Comparison of ENCODE assay signal across 20 cellular contexts in the genomic region with DNA sequence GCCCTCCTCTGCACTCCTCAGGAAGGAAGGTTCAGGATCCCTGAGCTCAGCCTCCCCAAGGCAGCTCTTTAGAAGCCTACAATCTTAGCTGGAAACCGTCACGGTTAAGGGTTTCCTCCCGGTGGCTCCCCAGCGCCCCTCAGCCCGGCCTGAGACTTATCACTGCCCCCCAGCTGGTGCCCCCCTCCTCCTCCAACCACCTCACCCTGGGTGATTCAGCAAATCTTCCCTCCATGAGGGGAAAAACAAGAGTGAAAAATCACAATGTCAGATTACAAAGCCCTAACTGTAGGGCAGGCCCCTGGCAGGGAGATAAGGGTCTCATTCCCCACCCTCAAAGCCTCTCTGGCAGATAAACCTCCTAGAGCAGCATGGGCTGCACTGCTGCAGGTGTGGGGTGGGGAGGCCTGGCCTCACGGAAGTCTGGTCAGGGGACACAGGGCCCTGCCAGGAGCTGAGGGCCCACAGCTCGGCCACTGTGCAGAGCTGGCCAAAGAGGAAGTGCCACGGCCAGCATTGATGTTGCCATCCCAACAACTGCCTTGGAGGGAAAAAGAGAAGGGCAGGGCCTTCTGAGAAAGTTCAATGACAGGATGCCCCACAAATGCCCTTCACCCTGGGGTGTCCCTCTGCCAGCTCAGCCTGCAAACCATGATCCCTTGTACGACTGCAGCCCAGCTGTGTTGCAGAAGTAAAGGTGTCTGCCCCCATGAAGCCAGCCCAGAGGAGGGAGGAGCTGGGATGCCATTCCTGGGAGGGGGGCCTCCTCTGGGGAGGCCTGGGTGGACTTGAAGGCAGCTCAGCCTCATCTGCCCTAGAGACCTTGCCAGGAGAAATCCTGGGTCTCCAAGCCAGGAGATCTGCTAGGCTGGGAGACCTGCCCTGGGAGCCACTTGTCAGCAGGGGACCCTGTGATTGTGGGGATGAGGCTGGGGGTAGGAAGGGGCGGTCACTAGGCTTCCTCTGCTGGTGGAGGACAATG. TPM values are rescaled to one million over a fixed set of nuclear protein-coding genes. Genes with fewer than 3 reads are reported as not detected.
A peak's percentile ranks its signal among the peaks of the same experiment; 100 is the strongest.
DNase-seq lines count a peak whose midpoint lies in the region; ATAC-seq and TF ChIP-seq lines count a peak whose summit lies in the region.
"Had no signal": no experiment of that assay in that cellular context is flagged by ENCODE, and none has a peak within 500 bp of the region (broad histone marks: within the 10 kb centered on the region; RNA-seq: fewer than 3 reads in every experiment).

No MANE protein-coding gene starts in this region.

- no peaks in the 10 kb centered on the region for H3K4me1 Mint-ChIP-seq in Calu3 (ENCODE audit: low read depth, unreplicated experiment)
- H3K4me1 Mint-ChIP-seq: CD4-positive, CD25-positive, alpha-beta regulatory T cell had no signal

- CTCF ChIA-PET in Calu3 (lab: Charles Lee): no interaction called here

- DNase-seq in SKM-1 treated with dmso at 0.1 percent for 144 hours (lab: John Stamatoyannopoulos, UW; ENCODE audit: unreplicated experiment): peak; percentile 35
- DNase-seq in iPS-NIHi7 (ENCODE audit: extremely low spot score): peak; percentile 19
- DNase-seq in upper lobe of right lung: no peak
- no peak for DNase-seq in NCI-H1436 treated with DMSO at 0.1 percent for 48 hours (lab: John Stamatoyannopoulos, UW)
- DNase-seq in Calu3: no peak
- no peak for DNase-seq in stimulated activated CD4-positive, alpha-beta T cell treated with anti-CD3 and anti-CD28 coated beads, Interleukin-4, amount 100 ng/mL, for 24 hours
- DNase-seq: activated CD8-positive, alpha-beta T cell treated with anti-CD3 and anti-CD28 coated beads, Interleukin-2, amount 10 ng/mL, durations not matched to agents 7 days and 5 days; activated effector memory CD4-positive, alpha-beta T cell treated with Interleukin-2 at 50 U/mL for 16 hours; CD4-positive, CD25-positive, alpha-beta regulatory T cell; kidney glomerular epithelial cell; NCI-H1092 treated with DMSO at 0.1 percent for 48 hours; NCI-H2171; NCI-H82; T1000 had no signal

- TF ChIP-seq CTCF in upper lobe of right lung (IDR thresholded peaks at IDR 0.05) (no peak), Calu3 (IDR thresholded peaks at IDR 0.05; ENCODE audit: unreplicated experiment) (no peak)

- no peak overlapping the region for H3K4me3 Mint-ChIP-seq in Calu3 (ENCODE audit: low read depth, unreplicated experiment)
- H3K4me3 Mint-ChIP-seq: activated CD8-positive, alpha-beta T cell treated with anti-CD3 and anti-CD28 coated beads, Interleukin-2, amount 10 ng/mL, durations not matched to agents 7 days and 5 days; CD4-positive, CD25-positive, alpha-beta regulatory T cell had no signal

- BruUV-seq in Calu3 (replicated peaks; lab: Mats Ljungman, UMichigan): no TSS peak

- intact Hi-C loops in upper lobe of right lung (cut with DNase I) (no loop called here), Calu3 (cut with micrococcal nuclease; ENCODE audit: unreplicated experiment) (no loop called here)

- H3K4me1 ChIP-seq in HUES6 (ENCODE audit: control insufficient read depth, insufficient read depth, low read length) (peaks cover 33% of the 10 kb centered on the region), upper lobe of right lung (no peaks in the 10 kb centered on the region)
- H3K4me1 ChIP-seq: ascending aorta, parathyroid adenoma had no signal

- no peak overlapping the region for H3K27ac ChIP-seq in HUES6 (ENCODE audit: low read depth, low read length)
- H3K27ac ChIP-seq in upper lobe of right lung: no peak overlapping the region
- H3K27ac ChIP-seq: ascending aorta, epithelial cell of prostate, parathyroid adenoma had no signal

- H3K27me3 ChIP-seq in HUES6 (ENCODE audit: control insufficient read depth, insufficient read depth, low read length) (peaks cover 89% of the 10 kb centered on the region), upper lobe of right lung (peaks cover 21% of the 10 kb centered on the region)

- H3K36me3 ChIP-seq in HUES6 (ENCODE audit: control insufficient read depth, insufficient read depth, low read length) (no peaks in the 10 kb centered on the region), upper lobe of right lung (no peaks in the 10 kb centered on the region)
- H3K36me3 ChIP-seq: ascending aorta had no signal

- peaks cover 80% of the 10 kb centered on the region for H3K27me3 Mint-ChIP-seq in Calu3 (ENCODE audit: unreplicated experiment)

- H3K36me3 Mint-ChIP-seq in Calu3 (ENCODE audit: insufficient read depth, unreplicated experiment): no peaks in the 10 kb centered on the region
- H3K36me3 Mint-ChIP-seq: CD4-positive, CD25-positive, alpha-beta regulatory T cell had no signal

- H3K9me3 ChIP-seq in HUES6 (ENCODE audit: control insufficient read depth, insufficient read depth, low read depth, low read length) (no peaks in the 10 kb centered on the region), upper lobe of right lung (no peaks in the 10 kb centered on the region)
- H3K9me3 ChIP-seq: ascending aorta had no signal

- peaks cover 3% of the 10 kb centered on the region for H3K9me3 Mint-ChIP-seq in Calu3 (ENCODE audit: low read depth, unreplicated experiment)

- no peak overlapping the region for H3K9ac ChIP-seq in HUES6 (ENCODE audit: low read length)
- H3K9ac ChIP-seq: parathyroid adenoma had no signal

- H3K4me3 ChIP-seq in HUES6 (ENCODE audit: low read depth, low read length) (peak overlapping the region; percentile 32; the same call in 1 of the 2 replicates), upper lobe of right lung (no peak overlapping the region)
- H3K4me3 ChIP-seq: ascending aorta had no signal

- H3K27ac Mint-ChIP-seq in Calu3 (ENCODE audit: unreplicated experiment): no peak overlapping the region
- H3K27ac Mint-ChIP-seq: activated CD8-positive, alpha-beta T cell treated with anti-CD3 and anti-CD28 coated beads, Interleukin-2, amount 10 ng/mL, durations not matched to agents 7 days and 5 days; CD4-positive, CD25-positive, alpha-beta regulatory T cell had no signal

- ATAC-seq in upper lobe of right lung: peak; percentile 65
- ATAC-seq: activated CD8-positive, alpha-beta T cell treated with anti-CD3 and anti-CD28 coated beads, Interleukin-2, amount 10 ng/mL, durations not matched to agents 7 days and 5 days; Right ventricle myocardium inferior had no signal

RNA-seq across cellular contexts. Expression of gene GFI1B, which starts 25.9 kb away (rescaled TPM):
- total RNA-seq in upper lobe of right lung (0.52 TPM), Calu3 (2022) (not detected in 2 replicates)
- total RNA-seq: activated CD8-positive, alpha-beta T cell treated with anti-CD3 and anti-CD28 coated beads, Interleukin-2, amount 10 ng/mL, durations not matched to agents 7 days and 5 days; ascending aorta; HT1080 had no signal

RNA-seq across cellular contexts. Expression of gene GTF3C5, which starts 26.4 kb away (rescaled TPM):
- total RNA-seq in upper lobe of right lung: 41.7 TPM
- total RNA-seq in Calu3 (2022): 43.7 and 48.4 TPM in 2 replicates

RNA-seq across cellular contexts. Expression of gene CEL, which starts 57.4 kb away (rescaled TPM):
- total RNA-seq in upper lobe of right lung (0.75 TPM), Calu3 (2022) (2.6 and 3.1 TPM in 2 replicates)
- total RNA-seq: ascending aorta had no signal

RNA-seq across cellular contexts. Expression of gene TSC1, which starts 60.0 kb away (rescaled TPM):
- 44.9 TPM for total RNA-seq in upper lobe of right lung
- 31.7 and 35.9 TPM in 2 replicates for total RNA-seq in Calu3 (2022)

Comparison
In these comparisons a context has a peak if more than half of its experiments do, and no peak if none do; other contexts are left out.
1. DNase-seq: peak in SKM-1 treated with dmso at 0.1 percent for 144 hours (single experiment) and iPS-NIHi7 (single experiment); none in upper lobe of right lung (single experiment), NCI-H1436 treated with DMSO at 0.1 percent for 48 hours (single experiment), Calu3 (single experiment) and stimulated activated CD4-positive, alpha-beta T cell treated with anti-CD3 and anti-CD28 coated beads, Interleukin-4, amount 100 ng/mL, for 24 hours (single experiment).